ENCODE assay signal across 8 cellular contexts in the genomic region with DNA sequence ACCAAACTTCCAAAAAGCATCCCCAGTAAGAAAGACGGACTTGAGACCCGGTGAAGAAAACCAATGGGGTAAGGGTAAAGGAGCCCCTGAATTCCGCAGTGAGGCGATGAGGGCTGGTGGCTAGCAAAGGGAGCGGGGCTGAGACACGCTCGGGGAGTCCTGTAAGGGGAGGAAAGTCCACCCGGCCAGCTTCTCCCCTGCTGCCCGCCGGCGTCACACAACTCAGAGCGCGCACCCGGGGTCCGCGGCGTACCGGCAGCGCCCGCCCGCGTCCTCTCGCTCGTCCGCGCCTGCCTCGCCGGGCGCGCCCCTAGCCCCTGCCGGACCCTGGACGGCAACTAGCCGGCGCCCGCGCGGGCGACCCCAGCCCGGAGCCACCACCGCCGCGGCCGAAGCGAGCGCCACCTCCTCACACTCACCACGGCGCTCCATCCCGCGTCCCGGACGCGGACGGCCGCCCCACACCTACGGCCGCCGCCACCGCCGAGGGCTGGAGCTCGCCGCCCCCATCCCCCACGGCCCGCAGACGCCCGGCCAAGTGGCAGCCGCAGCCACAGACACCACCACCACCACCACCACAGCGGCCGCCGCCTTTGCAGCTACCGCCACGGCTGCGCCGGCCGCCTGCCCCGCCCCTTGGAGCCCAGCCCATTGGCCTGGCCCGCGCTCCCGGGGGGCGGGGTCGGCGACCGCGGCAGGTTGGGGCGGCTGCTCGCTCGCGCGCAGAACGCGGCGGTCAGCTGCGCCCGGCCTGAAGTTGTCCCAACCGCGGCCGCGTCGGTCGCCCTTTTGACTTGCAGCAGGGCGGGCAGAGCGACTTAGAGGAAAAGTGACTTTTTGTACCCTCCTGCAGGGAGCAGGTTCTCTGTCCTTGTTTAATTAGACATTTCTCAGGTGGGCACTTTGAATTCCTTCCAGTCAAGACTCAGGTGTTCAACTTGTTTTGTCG. TPM values are rescaled to one million over a fixed set of nuclear protein-coding genes. Genes with fewer than 3 reads are reported as not detected.
DNase-seq lines count a peak whose midpoint lies in the region; ATAC-seq, FAIRE-seq and TF ChIP-seq lines count a peak whose summit lies in the region.

No MANE protein-coding gene starts in this region.

- H4K20me1 ChIP-seq in PC-3 (ENCODE audit: low read length) = peaks cover 13% of the 10 kb centered on the region
- no peaks in the 10 kb centered on the region for H4K20me1 ChIP-seq in GM12878 (ENCODE audit: control insufficient read depth, insufficient read depth)

- DNase-seq in PC-3 (peak; percentile 92), GM12878 (ENCODE audit: low read depth, low spot score) (no peak), iPS DF 6.9 (ENCODE audit: low read depth, low spot score) (no peak), skeletal muscle cell (ENCODE audit: low read depth) (no peak), NCI-H2171 treated with DMSO at 0.1 percent for 48 hours (lab: John Stamatoyannopoulos, UW) (no peak)

- H3K4me3 ChIP-seq in PC-3 (ENCODE audit: low read length) = peak overlapping the region; percentile 96
- H3K4me3 ChIP-seq in GM12878 = no peak overlapping the region; the same call in 1 of the 2 replicates
- H3K4me3 ChIP-seq in iPS DF 6.9 (ENCODE audit: low read length) = peak overlapping the region; percentile 76
- peak overlapping the region; percentile 80 for H3K4me3 ChIP-seq in skeletal muscle cell (ENCODE audit: low read depth, low read length)

- H3K27me3 ChIP-seq in PC-3 (ENCODE audit: low read length) = no peaks in the 10 kb centered on the region
- H3K27me3 ChIP-seq in GM12878 (replicated peaks in 1 of 2; ENCODE audit: control insufficient read depth in 2 of 2, insufficient read depth in 2 of 2, low read length in 1 of 2) = peaks cover 3 to 10% of the 10 kb centered on the region in 2 experiments; a peak in 3 of 4 replicates
- H3K27me3 ChIP-seq in iPS DF 6.9 (ENCODE audit: control insufficient read depth, insufficient read depth, low read length) = peaks cover 35% of the 10 kb centered on the region

- SMC1A ChIA-PET in GM12878 (lab: Charles Lee; ENCODE audit: uncharacterized antibody, unreplicated experiment) = no interaction called here

- H3K4me1 ChIP-seq in PC-3 (ENCODE audit: insufficient read depth, low read length) (peaks cover 41% of the 10 kb centered on the region), GM12878 (ENCODE audit: control insufficient read depth, insufficient read depth, low read length) (no peaks in the 10 kb centered on the region), iPS DF 6.9 (ENCODE audit: control insufficient read depth, insufficient read depth, low read length) (peaks cover 1% of the 10 kb centered on the region; the same call in 1 of the 2 replicates)

- no peak for TF ChIP-seq POLR2A in GM12878 (IDR thresholded peaks at IDR 0.05; ENCODE audit: low read depth, low read length)

- TF ChIP-seq CTCF in C4-2B (conservative IDR thresholded peaks at IDR 0.05) (peak; percentile 8; the same call in 1 of the 2 replicates), PC-3 (conservative IDR thresholded peaks at IDR 0.05; ENCODE audit: low read depth, low read length) (no peak), GM12878 (IDR thresholded peaks at IDR 0.05 in 2 of 3, conservative IDR thresholded peaks at IDR 0.05 in 1 of 3; ENCODE audit: control insufficient read depth in 2 of 3, extremely low read depth in 1 of 3, insufficient read depth in 1 of 3, low read depth in 3 of 3, low read length in 3 of 3) (no peak)

- BruUV-seq in PC-3 (replicated peaks; lab: Mats Ljungman, UMichigan) (no TSS peak), GM12878 (replicated peaks; lab: Mats Ljungman, UMichigan) (no TSS peak)

- FAIRE-seq in GM12878 (lab: Jason Lieb, UNC) = no peak

- H2AFZ ChIP-seq in PC-3 (ENCODE audit: low read length) (0 out of 2 replicates have a peak overlapping the region, but pooled peaks have one; percentile 10), GM12878 (ENCODE audit: control insufficient read depth, low read depth, low read length) (no peak overlapping the region)

- no peaks in the 10 kb centered on the region for H3K9me2 ChIP-seq in PC-3 (replicated peaks; ENCODE audit: low read length)

- H3K27ac ChIP-seq in C4-2B = peak overlapping the region; percentile 56
- peak overlapping the region; percentile 92 for H3K27ac ChIP-seq in PC-3 (ENCODE audit: low read length)
- no peak overlapping the region for H3K27ac ChIP-seq in GM12878 (ENCODE audit: control insufficient read depth, insufficient read depth)
- no peak overlapping the region for H3K27ac ChIP-seq in iPS DF 6.9 (ENCODE audit: low read length)

- CTCF ChIA-PET in PC-3 (lab: Charles Lee) = interaction anchor here (0.6 kb wide), 1 partner anchor 25 kb away, joined by 4 read pairs; no protein-coding TSS in a partner anchor
- CTCF ChIA-PET in GM12878 (lab: Yijun Ruan, JAX) = no interaction called here

- no peaks in the 10 kb centered on the region for H3K9me3 ChIP-seq in PC-3 (ENCODE audit: low read length)
- no peaks in the 10 kb centered on the region for H3K9me3 ChIP-seq in GM12878 (replicated peaks; ENCODE audit: control insufficient read depth, insufficient read depth, low read length)
- no peaks in the 10 kb centered on the region for H3K9me3 ChIP-seq in iPS DF 6.9 (ENCODE audit: control insufficient read depth, insufficient read depth, low read length)

- H3K4me2 ChIP-seq in PC-3 (ENCODE audit: low read length) = peak overlapping the region; percentile 87
- H3K4me2 ChIP-seq in GM12878 (ENCODE audit: control insufficient read depth, insufficient read depth) = peak overlapping the region; percentile 60

- intact Hi-C loops in PC-3 (cut with micrococcal nuclease) (loop anchor here (1.0 to 10.0 kb wide), 2 partner anchors 77 to 217 kb away; no protein-coding TSS in a partner anchor), GM12878 (cut with micrococcal nuclease; ENCODE audit: unreplicated experiment) (no loop called here)

- ATAC-seq in GM18907 (IDR thresholded peaks at IDR 0.05; ENCODE audit: unreplicated experiment) (peak; percentile 89), HG03103 (IDR thresholded peaks at IDR 0.05; ENCODE audit: low read depth, unreplicated experiment) (peak; percentile 88), PC-3 (peak; percentile 60), GM12878 (peak; percentile 59)

- no peak for TF ChIP-seq RAD21 in GM12878 (IDR thresholded peaks at IDR 0.05; ENCODE audit: insufficient read depth, low read depth, low read length)

- WGBS in GM12878 (ENCODE audit: insufficient coverage, insufficient replicate concordance, low lambda C conversion rate, missing lambda C conversion rate) = 3% methylated on average over 71 of the region's 102 CpGs
- WGBS in iPS DF 6.9 (ENCODE audit: insufficient coverage, insufficient read length) = no CpG with 5 or more reads among the region's 102 CpGs

- H3K9ac ChIP-seq in PC-3 (ENCODE audit: low read length) (peak overlapping the region; percentile 92), GM12878 (ENCODE audit: control insufficient read depth, insufficient read depth, low read length) (no peak overlapping the region)

- peaks cover 21% of the 10 kb centered on the region for H3F3A ChIP-seq in PC-3 (ENCODE audit: low read length, unreplicated experiment)

- RAD21 ChIA-PET in GM12878 (lab: Charles Lee; ENCODE audit: unreplicated experiment) = no interaction called here

- POLR2A ChIA-PET in PC-3 (lab: Charles Lee; ENCODE audit: unreplicated experiment) (interaction anchor here (0.5 to 1.8 kb wide), 13 partner anchors 8 to 611 kb away, joined by 3 to 19 read pairs (median 4); partner anchors contain the start of gene ARHGAP29), GM12878 (lab: Charles Lee) (no interaction called here)

- H3K36me3 ChIP-seq in PC-3 (ENCODE audit: low read depth, low read length) = peaks cover 6% of the 10 kb centered on the region
- no peaks in the 10 kb centered on the region for H3K36me3 ChIP-seq in GM12878 (ENCODE audit: control insufficient read depth in 2 of 2, insufficient read depth in 2 of 2, low read length in 1 of 2)
- H3K36me3 ChIP-seq in iPS DF 6.9 (ENCODE audit: control insufficient read depth, insufficient read depth, low read length) = no peaks in the 10 kb centered on the region

- H3K79me2 ChIP-seq in PC-3 (ENCODE audit: low read length) = peaks cover 89% of the 10 kb centered on the region
- no peaks in the 10 kb centered on the region for H3K79me2 ChIP-seq in GM12878 (ENCODE audit: control insufficient read depth, insufficient read depth, low read length)

- TF ChIP-seq EP300 in GM12878 (IDR thresholded peaks at IDR 0.05; ENCODE audit: borderline replicate concordance in 1 of 2, control insufficient read depth in 1 of 2, low read depth in 2 of 2, low read length in 2 of 2) = no peak

- in situ Hi-C loops in GM12878 (cut with MboI) = no loop called here

TF ChIP-seq in GM12878, 131 proteins besides CTCF, POLR2A, EP300 and RAD21:
- 0 out of 2 replicates have a peak, but pooled peaks have one; percentile 48 for TF ChIP-seq EZH2 (IDR thresholded peaks at IDR 0.05; ENCODE audit: borderline replicate concordance, control insufficient read depth, low read depth, low read length)
- TF ChIP-seq CHD2 (IDR thresholded peaks at IDR 0.05; ENCODE audit: borderline replicate concordance, low read depth, low read length) = no peak

RNA-seq across cellular contexts. Expression of gene ARHGAP29, which starts 10.0 kb away (rescaled TPM):
- total RNA-seq in PC-3 (2014; rRNA removed) (161 and 166 TPM in 2 replicates), GM12878 (2014; rRNA removed) (under 0.01 TPM in 2 replicates), GM12878 (2014; rRNA removed; fragmentation: Illumina TruSeq; extraction: Trizol) (0.05 TPM in 1 of 2 replicates, not detected in the other), GM12878 (2021) (0.18 and 0.24 TPM in 2 replicates)
- not detected in 2 replicates for total RNA-seq in GM12878 (2013; cell fraction: nucleolus; rRNA removed)
- polyA plus RNA-seq in GM12878 (2011; ENCODE audit: low read depth) = 0.04 TPM
- polyA plus RNA-seq in GM12878 (2011; rRNA removed) (not detected in 2 replicates), GM12878 (2014; fragmentation: Illumina TruSeq; extraction: Trizol) (0.06 TPM in 2 replicates), GM12878 (2014; fragmentation: Nextera tagmentation; extraction: Ambion mirVana) (under 1 TPM in 1 of 2 experiments, not detected in 1; 0.02 TPM), GM12878 (2014; rRNA removed) (0.03 TPM in 1 of 2 replicates, not detected in the other), GM12878 (2016; fragmentation: Nextera tagmentation; extraction: Ambion mirVana) (under 1 TPM; 0.14 to 0.43 TPM)
- polyA plus RNA-seq in GM12878 (2011; cell fraction: cytosol; rRNA removed) = not detected in 2 replicates
- polyA plus RNA-seq in GM12878 (2011; cell fraction: nucleus; rRNA removed) = not detected in 2 replicates
- 0.08 TPM in 1 of 2 replicates, not detected in the other for polyA plus RNA-seq in GM12878 (2012)
- polyA minus RNA-seq in GM12878 (2011; rRNA and poly(A)+ RNA removed) = not detected in 2 replicates
- polyA minus RNA-seq in GM12878 (2011; cell fraction: cytosol; rRNA and poly(A)+ RNA removed) = not detected in 2 replicates
- polyA minus RNA-seq in GM12878 (2011; cell fraction: nucleus; rRNA and poly(A)+ RNA removed) = under 0.01 TPM in 1 of 2 replicates, not detected in the other

Comparison
In these comparisons a context has a peak if more than half of its experiments do, and no peak if none do; other contexts are left out.
1. H3K27ac ChIP-seq: peak in C4-2B (single experiment) and PC-3 (single experiment); none in GM12878 (single experiment) and iPS DF 6.9 (single experiment).
2. RNA of gene ARHGAP29, which starts 10.0 kb away (total RNA-seq): 161 to 166 TPM in PC-3; under 0.01 to 0.24 TPM in GM12878; every median in the first group is over 100 times any median in the second.
3. Peak in every context shown above with its lines, with median percentiles within 50 percentile points of each other: ATAC-seq.